8 cellular contexts compared by ENCODE assay signal in genomic region chr9:133029994-133030316, GRCh38. TPM values are rescaled to one million over a fixed set of nuclear protein-coding genes. Genes with fewer than 3 reads are reported as not detected.
DNase-seq lines count a peak whose midpoint lies in the region; ATAC-seq, FAIRE-seq and TF ChIP-seq lines count a peak whose summit lies in the region.

No MANE protein-coding gene starts in this region.

- H3K4me1 ChIP-seq in heart left ventricle, result peaks cover 8 to 37% (median 21%) of the 10 kb centered on the region in 12 donors
- H3K4me1 ChIP-seq in smooth muscle cell (ENCODE audit: low read depth), result peaks cover 25% of the 10 kb centered on the region

- peak in 3 of 4 donors; percentile 4 to 5 (median 5) for ATAC-seq in heart left ventricle
- peak; percentile 6 for ATAC-seq in left ventricle myocardium superior
- ATAC-seq in GM18873 (IDR thresholded peaks at IDR 0.05; ENCODE audit: low FRiP score, unreplicated experiment), result no peak

- DNase-seq in heart left ventricle, result peak in 1 of 5 donors; percentile 38
- DNase-seq in cardiac septum (ENCODE audit: low spot score), result no peak
- DNase-seq in WERI-Rb-1, result no peak
- DNase-seq in left ventricle myocardium superior, result no peak
- no peak for DNase-seq in smooth muscle cell (lab: John Stamatoyannopoulos, UW; ENCODE audit: unreplicated experiment)
- no peak for DNase-seq in HTR-8/SVneo (ENCODE audit: insufficient read length, low spot score)
- DNase-seq in activated CD4-positive, alpha-beta T cell treated with anti-CD3 and anti-CD28 coated beads for 1 hour, result no peak

- no peak for TF ChIP-seq POLR2A in heart left ventricle (IDR thresholded peaks at IDR 0.05)

- H3K27ac ChIP-seq in heart left ventricle (peak overlapping the region; percentile 65 to 96 (median 89)), WERI-Rb-1 (peak overlapping the region; percentile 67), smooth muscle cell (ENCODE audit: low read depth) (peak overlapping the region; percentile 74)

- H3K4me3 ChIP-seq in heart left ventricle, result peak overlapping the region; percentile 69 to 99 (median 92)
- H3K4me3 ChIP-seq in WERI-Rb-1 (ENCODE audit: low read depth, low read length), result peak overlapping the region; percentile 95
- H3K4me3 ChIP-seq in smooth muscle cell, result peak overlapping the region; percentile 77

- TF ChIP-seq CTCF in heart left ventricle (IDR thresholded peaks at IDR 0.05), result no peak
- TF ChIP-seq CTCF in WERI-Rb-1 (IDR thresholded peaks at IDR 0.05; ENCODE audit: low read depth, low read length), result no peak
- TF ChIP-seq CTCF in smooth muscle cell (IDR thresholded peaks at IDR 0.05; ENCODE audit: borderline replicate concordance, insufficient read depth, poor library complexity, severe bottlenecking), result no peak

- peaks cover 51% of the 10 kb centered on the region for H3K79me2 ChIP-seq in smooth muscle cell (ENCODE audit: low read depth)

- H3K36me3 ChIP-seq in heart left ventricle, result peaks cover 0 to 5% (median 0%) of the 10 kb centered on the region in 9 donors
- peaks cover 42% of the 10 kb centered on the region for H3K36me3 ChIP-seq in WERI-Rb-1
- H3K36me3 ChIP-seq in smooth muscle cell (ENCODE audit: low read depth), result no peaks in the 10 kb centered on the region

- peak overlapping the region; percentile 86 for H2AFZ ChIP-seq in smooth muscle cell (ENCODE audit: low read depth)

- intact Hi-C loops in heart left ventricle (cut with DNase I), result loop anchor here in 2 of 10 donors (5.0 kb wide), 2 partner anchors 112 to 117 kb away; no protein-coding TSS in a partner anchor
- intact Hi-C loops in cardiac septum (cut with DNase I), result loop anchor here (5.0 to 10.0 kb wide), 2 partner anchors 117 to 445 kb away; partner anchors contain the start of gene SLC2A6
- intact Hi-C loops in left ventricle myocardium superior (cut with micrococcal nuclease), result loop anchor here (10.0 kb wide), 1 partner anchor 115 kb away; no protein-coding TSS in a partner anchor

- H3K27me3 ChIP-seq in heart left ventricle, result no peaks in the 10 kb centered on the region
- no peaks in the 10 kb centered on the region for H3K27me3 ChIP-seq in WERI-Rb-1 (ENCODE audit: insufficient read depth, low read depth, severe bottlenecking)
- H3K27me3 ChIP-seq in smooth muscle cell (ENCODE audit: low read depth), result no peaks in the 10 kb centered on the region

- no peak for FAIRE-seq in HTR-8/SVneo (lab: Jason Lieb, UNC)

- WGBS in heart left ventricle, 4 donors, result 0% methylated on average over 2 to 28 of the region's 28 CpGs
- 2% methylated on average over 28 of the region's 28 CpGs for WGBS in smooth muscle cell (ENCODE audit: low lambda C conversion rate)

- peak overlapping the region; percentile 91 for H3K4me2 ChIP-seq in smooth muscle cell

- no peaks in the 10 kb centered on the region for H3K9me3 ChIP-seq in heart left ventricle
- H3K9me3 ChIP-seq in WERI-Rb-1 (ENCODE audit: severe bottlenecking), result peaks cover 4% of the 10 kb centered on the region
- H3K9me3 ChIP-seq in smooth muscle cell (replicated peaks; ENCODE audit: low read depth), result no peaks in the 10 kb centered on the region

- peaks cover 24% of the 10 kb centered on the region for H4K20me1 ChIP-seq in smooth muscle cell (ENCODE audit: low read depth)

- peak overlapping the region; percentile 90 for H3K9ac ChIP-seq in smooth muscle cell (ENCODE audit: low read depth)

- peaks cover 4% of the 10 kb centered on the region for H3F3A ChIP-seq in smooth muscle cell (ENCODE audit: low read depth)

RNA-seq across cellular contexts. Expression of gene GTF3C5, which starts 0.8 kb away (rescaled TPM):
- 10 to 100 TPM; 22.9 to 45.8 (median 34.5) TPM for total RNA-seq in heart left ventricle
- 10 to 100 TPM; 46.7 to 51.7 TPM for polyA plus RNA-seq in heart left ventricle
- 27.6 TPM for total RNA-seq in cardiac septum
- 60.8 TPM for total RNA-seq in left ventricle myocardium superior
- total RNA-seq in smooth muscle cell, result 34.5 and 44.2 TPM in 2 replicates
- 59.0 and 66.0 TPM in 2 replicates for polyA plus RNA-seq in smooth muscle cell

RNA-seq across cellular contexts. Expression of gene CEL, which starts 31.8 kb away (rescaled TPM):
- 1 to 10 TPM; 1.1 to 4.0 (median 2.8) TPM for total RNA-seq in heart left ventricle
- 1 to 10 TPM in 1 of 2 donors, under 1 TPM in 1; 0.61 to 2.1 TPM for polyA plus RNA-seq in heart left ventricle
- 0.59 TPM for total RNA-seq in cardiac septum
- total RNA-seq in left ventricle myocardium superior, result 7.2 TPM
- 0.04 and 0.18 TPM in 2 replicates for total RNA-seq in smooth muscle cell
- polyA plus RNA-seq in smooth muscle cell, result 0.73 and 1.7 TPM in 2 replicates

RNA-seq across cellular contexts. Expression of gene GFI1B, which starts 51.5 kb away (rescaled TPM):
- total RNA-seq in heart left ventricle (under 1 TPM in 3 of 9 donors, not detected in 6; 0.31 to 0.39 (median 0.32) TPM), cardiac septum (not detected), left ventricle myocardium superior (0.25 TPM), smooth muscle cell (not detected in 2 replicates)
- polyA plus RNA-seq in heart left ventricle (under 1 TPM; 0.06 to 0.11 TPM), smooth muscle cell (not detected in 2 replicates)
